Comparison of ENCODE assay signal across 8 cellular contexts in genomic region chr9:112717669-112718331, GRCh38. TPM values are rescaled to one million over a fixed set of nuclear protein-coding genes. Genes with fewer than 3 reads are reported as not detected.
DNase-seq lines count a peak whose midpoint lies in the region; ATAC-seq and TF ChIP-seq lines count a peak whose summit lies in the region.

TSS of gene INIP (minus strand) at chr9:112718117. CDS start at chr9:112716485, 1,632 bp downstream.

- POLR2A ChIA-PET in CD8-positive, alpha-beta T cell (lab: Charles Lee) = interaction anchor here (0.6 to 2.2 kb wide), 10 partner anchors 10 to 384 kb away, joined by 3 to 20 read pairs (median 4); partner anchors contain the start of genes HSDL2, KIAA1958, PTBP3 and SNX30
- POLR2A ChIA-PET in activated CD4-positive, alpha-beta memory T cell treated with anti-CD3 and anti-CD28 coated beads, Interleukin-2, amount 10 ng/mL, durations not matched to agents 7 days and 5 days (lab: Charles Lee) = interaction anchor here (0.6 to 3.9 kb wide), 13 partner anchors 9 to 1056 kb away, joined by 3 to 49 read pairs (median 4); partner anchors contain the start of genes GNG10, HSDL2, KIAA1958 and SNX30

- CTCF ChIA-PET in CD8-positive, alpha-beta T cell (lab: Charles Lee) = interaction anchor here (0.9 to 2.8 kb wide), 8 partner anchors 32 to 357 kb away, joined by 3 to 16 read pairs (median 4); partner anchors contain the start of gene HSDL2
- CTCF ChIA-PET in activated CD4-positive, alpha-beta memory T cell treated with anti-CD3 and anti-CD28 coated beads, Interleukin-2, amount 10 ng/mL, durations not matched to agents 7 days and 5 days (lab: Charles Lee) = interaction anchor here (0.6 to 2.2 kb wide), 18 partner anchors 13 to 643 kb away, joined by 3 to 15 read pairs (median 4); partner anchors contain the start of genes HSDL2 and SNX30

- WGBS in ectodermal cell, 2 experiments = 0% methylated on average over 51 of the region's 51 CpGs
- 0 to 1% methylated on average over 51 of the region's 51 CpGs for WGBS in lung, 2 donors

- peaks cover 20% of the 10 kb centered on the region for H3K36me3 Mint-ChIP-seq in CD8-positive, alpha-beta T cell
- H3K36me3 Mint-ChIP-seq in activated CD4-positive, alpha-beta memory T cell treated with anti-CD3 and anti-CD28 coated beads, Interleukin-2, amount 10 ng/mL, durations not matched to agents 7 days and 5 days (ENCODE audit: low read depth) = peaks cover 8% of the 10 kb centered on the region

- peak within 1 kb of the TSS; percentile 83 for H3K4me3 ChIP-seq in CD8-positive, alpha-beta T cell (ENCODE audit: low read depth, low read length)
- H3K4me3 ChIP-seq in ectodermal cell (ENCODE audit: insufficient read depth, low read depth, low read length) (peak within 1 kb of the TSS; percentile 78), lung (peak within 1 kb of the TSS; percentile 85)

- H3K27me3 ChIP-seq in CD8-positive, alpha-beta T cell (ENCODE audit: insufficient read depth, low read length) = no peaks in the 10 kb centered on the region
- no peaks in the 10 kb centered on the region for H3K27me3 ChIP-seq in ectodermal cell (ENCODE audit: control insufficient read depth, insufficient read depth, low read length, poor library complexity, severe bottlenecking)
- no peaks in the 10 kb centered on the region for H3K27me3 ChIP-seq in lung (ENCODE audit: control insufficient read depth, insufficient read depth)

- ATAC-seq in CD8-positive, alpha-beta T cell = peak; percentile 90
- ATAC-seq in GM19452 (IDR thresholded peaks at IDR 0.05; ENCODE audit: unreplicated experiment) (peak; percentile 93), lung (ENCODE audit: insufficient read depth, low FRiP score) (peak; percentile 96)

- H3K27me3 Mint-ChIP-seq in CD8-positive, alpha-beta T cell (ENCODE audit: low read depth) = no peaks in the 10 kb centered on the region
- no peaks in the 10 kb centered on the region for H3K27me3 Mint-ChIP-seq in activated CD4-positive, alpha-beta memory T cell treated with anti-CD3 and anti-CD28 coated beads, Interleukin-2, amount 10 ng/mL, durations not matched to agents 7 days and 5 days

- H3K4me1 ChIP-seq in CD8-positive, alpha-beta T cell (ENCODE audit: insufficient read depth, low read length) = peaks cover 15% of the 10 kb centered on the region
- H3K4me1 ChIP-seq in ectodermal cell (ENCODE audit: control insufficient read depth, insufficient read depth, low read length) (no peaks in the 10 kb centered on the region), lung (ENCODE audit: control insufficient read depth in 2 of 2, insufficient read depth in 2 of 2, low read length in 2 of 2) (no peaks in the 10 kb centered on the region)

- H3K36me3 ChIP-seq in CD8-positive, alpha-beta T cell (ENCODE audit: insufficient read depth, low read length) = no peaks in the 10 kb centered on the region
- H3K36me3 ChIP-seq in ectodermal cell (ENCODE audit: control insufficient read depth, insufficient read depth, low read length) (no peaks in the 10 kb centered on the region), lung (ENCODE audit: control insufficient read depth in 2 of 2, insufficient read depth in 2 of 2, low read length in 2 of 2) (peaks cover 0 to 1% of the 10 kb centered on the region in 2 donors)

- DNase-seq in CD8-positive, alpha-beta T cell = peak; percentile 94 to 99 (median 97)
- DNase-seq in HK-2 (ENCODE audit: unreplicated experiment) (peak; percentile 95), NCI-H82 treated with DMSO at 0.1 percent for 48 hours (lab: John Stamatoyannopoulos, UW; ENCODE audit: unreplicated experiment) (peak; percentile 95), lung (ENCODE audit: low spot score) (peak; percentile 96)
- peak; percentile 98 for DNase-seq in activated CD4-positive, alpha-beta memory T cell treated with anti-CD3 and anti-CD28 coated beads, Interleukin-2, amount 10 ng/mL, durations not matched to agents 7 days and 5 days
- DNase-seq in stimulated activated CD4-positive, alpha-beta T cell treated with anti-CD3 and anti-CD28 coated beads, TNF-alpha, amount 100 ng/mL, for 4 hours (ENCODE audit: low read depth in 3 of 3) = peak; percentile 88 to 95 (median 95)

- H3K27ac ChIP-seq in CD8-positive, alpha-beta T cell (ENCODE audit: low read depth, low read length) = peak within 1 kb of the TSS; percentile 95
- H3K27ac ChIP-seq in ectodermal cell (ENCODE audit: insufficient read depth, low read depth, low read length, poor library complexity, severe bottlenecking) (peak within 1 kb of the TSS; percentile 82), lung (ENCODE audit: low read depth in 1 of 2, low read length in 1 of 2) (peak within 1 kb of the TSS; percentile 86 to 94)

- H3K9me3 Mint-ChIP-seq in CD8-positive, alpha-beta T cell = no peaks in the 10 kb centered on the region
- no peaks in the 10 kb centered on the region for H3K9me3 Mint-ChIP-seq in activated CD4-positive, alpha-beta memory T cell treated with anti-CD3 and anti-CD28 coated beads, Interleukin-2, amount 10 ng/mL, durations not matched to agents 7 days and 5 days

- no peak for TF ChIP-seq CTCF in CD8-positive, alpha-beta T cell (IDR thresholded peaks at IDR 0.05)
- TF ChIP-seq CTCF in lung (IDR thresholded peaks at IDR 0.05; ENCODE audit: control extremely low read depth, extremely low read depth) = no peak

- no peaks in the 10 kb centered on the region for H3K9me3 ChIP-seq in CD8-positive, alpha-beta T cell (ENCODE audit: low read length)
- H3K9me3 ChIP-seq in ectodermal cell (ENCODE audit: control insufficient read depth, low read length) (no peaks in the 10 kb centered on the region), lung (ENCODE audit: control insufficient read depth in 2 of 2, insufficient read depth in 1 of 2, low read length in 1 of 2) (no peaks in the 10 kb centered on the region)

- peak within 1 kb of the TSS; percentile 98 for H3K27ac Mint-ChIP-seq in CD8-positive, alpha-beta T cell
- peak within 1 kb of the TSS; percentile 99 for H3K27ac Mint-ChIP-seq in activated CD4-positive, alpha-beta memory T cell treated with anti-CD3 and anti-CD28 coated beads, Interleukin-2, amount 10 ng/mL, durations not matched to agents 7 days and 5 days

- H3K4me3 Mint-ChIP-seq in CD8-positive, alpha-beta T cell = peak within 1 kb of the TSS; percentile 94
- peak within 1 kb of the TSS; percentile 94 for H3K4me3 Mint-ChIP-seq in activated CD4-positive, alpha-beta memory T cell treated with anti-CD3 and anti-CD28 coated beads, Interleukin-2, amount 10 ng/mL, durations not matched to agents 7 days and 5 days

- intact Hi-C loops in CD8-positive, alpha-beta T cell (cut with DNase I, micrococcal nuclease) = loop anchor here (1.0 to 10.0 kb wide), 21 partner anchors 33 to 1235 kb away; partner anchors contain the start of genes DNAJC25 (in 2 of the 2), SNX30 (in 2 of the 2), SUSD1 (in 2 of the 2) and ALAD (in 1 of the 2)

- peaks cover 30% of the 10 kb centered on the region for H3K4me1 Mint-ChIP-seq in CD8-positive, alpha-beta T cell (ENCODE audit: low read depth)
- H3K4me1 Mint-ChIP-seq in activated CD4-positive, alpha-beta memory T cell treated with anti-CD3 and anti-CD28 coated beads, Interleukin-2, amount 10 ng/mL, durations not matched to agents 7 days and 5 days = peaks cover 43% of the 10 kb centered on the region

RNA-seq across cellular contexts. Expression of gene INIP, which starts in this region (rescaled TPM):
- total RNA-seq in CD8-positive, alpha-beta T cell = 10 to 100 TPM; 11.7 to 17.2 TPM
- 10 to 100 TPM; 36.1 to 38.1 TPM for total RNA-seq in activated CD4-positive, alpha-beta memory T cell treated with anti-CD3 and anti-CD28 coated beads, Interleukin-2, amount 10 ng/mL, durations not matched to agents 7 days and 5 days
- polyA plus RNA-seq in ectodermal cell (2013, experiment 1 of 4) = 31.4 TPM
- 30.1 TPM for polyA plus RNA-seq in ectodermal cell (2013, experiment 2 of 4)
- polyA plus RNA-seq in ectodermal cell (2013, experiment 3 of 4) = 26.4 TPM
- 28.1 TPM for polyA plus RNA-seq in ectodermal cell (2013, experiment 4 of 4)
- total RNA-seq in lung = 10 to 100 TPM; 22.0 to 25.8 TPM
- polyA plus RNA-seq in lung = 10 to 100 TPM in 1 of 2 donors, 1 to 10 TPM in 1; 9.1 to 11.5 TPM

Comparison
In these comparisons a context has a peak if more than half of its experiments do, and no peak if none do; other contexts are left out.
1. Peak in every context shown above with its lines: DNase-seq, ATAC-seq, H3K4me3 ChIP-seq and H3K27ac ChIP-seq.